In genomic region chr12:75632452-75632851, GRCh38 we compare ENCODE assay signal across 1 cellular context.
TF ChIP-seq lines count a peak whose summit lies in the region.

No MANE protein-coding gene starts in this region.

TF ChIP-seq in WTC11, 78 proteins besides CTCF, POLR2A, EP300 and RAD21 (continued from another document):
- no peak for TF ChIP-seq ATF2 (CRISPR knock-in tag; IDR thresholded peaks at IDR 0.05; ENCODE audit: borderline replicate concordance, low read depth)
- TF ChIP-seq GABPB1 (CRISPR knock-in tag; IDR thresholded peaks at IDR 0.05) = no peak
- TF ChIP-seq AFF4 (CRISPR knock-in tag; IDR thresholded peaks at IDR 0.05; ENCODE audit: borderline replicate concordance) = no peak
- TF ChIP-seq TP53 (CRISPR knock-in tag; IDR thresholded peaks at IDR 0.05) = no peak
- TF ChIP-seq E2F4 (CRISPR knock-in tag; IDR thresholded peaks at IDR 0.05; ENCODE audit: borderline replicate concordance, low read depth) = no peak
- no peak for TF ChIP-seq IRF2 (CRISPR knock-in tag; IDR thresholded peaks at IDR 0.05; ENCODE audit: borderline replicate concordance, low read depth)
- TF ChIP-seq USF1 (CRISPR knock-in tag; IDR thresholded peaks at IDR 0.05) = no peak
- no peak for TF ChIP-seq TEAD1 (CRISPR knock-in tag; IDR thresholded peaks at IDR 0.05)
- no peak for TF ChIP-seq ARID4B (CRISPR knock-in tag; IDR thresholded peaks at IDR 0.05; ENCODE audit: borderline replicate concordance)
